15 cellular contexts compared by ENCODE assay signal in the genomic region with DNA sequence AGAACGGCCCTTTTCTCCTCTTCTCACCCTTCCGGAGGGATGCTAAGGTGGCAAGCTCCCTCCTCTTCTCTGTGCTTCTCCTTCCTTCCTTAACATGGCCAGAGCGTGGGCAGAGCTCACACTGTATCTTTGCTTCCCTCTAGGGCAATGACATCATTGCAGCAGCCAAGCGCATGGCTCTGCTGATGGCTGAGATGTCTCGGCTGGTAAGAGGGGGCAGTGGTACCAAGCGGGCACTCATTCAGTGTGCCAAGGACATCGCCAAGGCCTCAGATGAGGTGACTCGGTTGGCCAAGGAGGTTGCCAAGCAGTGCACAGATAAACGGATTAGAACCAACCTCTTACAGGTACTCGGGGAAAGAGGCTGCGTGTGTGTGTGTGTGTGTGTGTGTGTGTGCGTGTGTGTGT. TPM values are rescaled to one million over a fixed set of nuclear protein-coding genes. Genes with fewer than 3 reads are reported as not detected.
A peak's percentile ranks its signal among the peaks of the same experiment; 100 is the strongest.
DNase-seq lines count a peak whose midpoint lies in the region; ATAC-seq and TF ChIP-seq lines count a peak whose summit lies in the region.
"Had no signal": no experiment of that assay in that cellular context is flagged by ENCODE, and none has a peak within 500 bp of the region (broad histone marks: within the 10 kb centered on the region; RNA-seq: fewer than 3 reads in every experiment).

No MANE protein-coding gene starts in this region.

- H3K27me3 ChIP-seq in muscle layer of duodenum (ENCODE audit: low read depth, low read length) (no peaks in the 10 kb centered on the region), transverse colon (no peaks in the 10 kb centered on the region)
- H3K27me3 ChIP-seq: upper lobe of right lung had no signal

- H3K4me3 ChIP-seq in epithelial cell of esophagus (ENCODE audit: low read length), result no peak overlapping the region
- no peak overlapping the region for H3K4me3 ChIP-seq in muscle layer of duodenum (ENCODE audit: low read depth in 1 of 2, low read length in 2 of 2)
- no peak overlapping the region for H3K4me3 ChIP-seq in transverse colon
- H3K4me3 ChIP-seq: GM12878, SK-N-MC, upper lobe of right lung had no signal

- H3K4me3 Mint-ChIP-seq in activated naive CD8-positive, alpha-beta T cell, result no peak overlapping the region
- no peak overlapping the region for H3K4me3 Mint-ChIP-seq in activated naive CD8-positive, alpha-beta T cell treated with anti-CD3 and anti-CD28 coated beads for 36 hours
- H3K4me3 Mint-ChIP-seq: dendritic cell treated with granulocyte-macrophage colony-stimulating factor and Interleukin-4, amounts not matched to agents 40 ng/mL and 50 ng/mL, for 4 days; IgD-negative memory B cell had no signal

- 74 to 90% methylated on average over 4 to 12 of the region's 12 CpGs for WGBS in transverse colon (ENCODE audit: low coverage in 1 of 2), 2 donors

- H3K27ac ChIP-seq in muscle layer of duodenum (ENCODE audit: low read length) (peak overlapping the region; percentile 62), transverse colon (peak overlapping the region; percentile 2 to 64 (median 21))
- H3K27ac ChIP-seq: SK-N-MC, upper lobe of right lung had no signal

- H3K36me3 ChIP-seq in muscle layer of duodenum (ENCODE audit: control insufficient read depth in 1 of 2, insufficient read depth in 2 of 2, low read length in 2 of 2) (peaks cover 75 to 92% of the 10 kb centered on the region in 2 donors), transverse colon (peaks cover 0 to 82% (median 35%) of the 10 kb centered on the region in 4 donors)

- H3K27me3 Mint-ChIP-seq in activated naive CD8-positive, alpha-beta T cell, result no peaks in the 10 kb centered on the region
- no peaks in the 10 kb centered on the region for H3K27me3 Mint-ChIP-seq in activated naive CD8-positive, alpha-beta T cell treated with anti-CD3 and anti-CD28 coated beads for 36 hours
- H3K27me3 Mint-ChIP-seq: dendritic cell treated with granulocyte-macrophage colony-stimulating factor and Interleukin-4, amounts not matched to agents 40 ng/mL and 50 ng/mL, for 4 days; IgD-negative memory B cell had no signal

- H3K9me3 ChIP-seq in muscle layer of duodenum (ENCODE audit: control insufficient read depth in 1 of 2, low read length in 2 of 2), result no peaks in the 10 kb centered on the region
- no peaks in the 10 kb centered on the region for H3K9me3 ChIP-seq in transverse colon
- H3K9me3 ChIP-seq: upper lobe of right lung had no signal

- H3K36me3 Mint-ChIP-seq in activated naive CD8-positive, alpha-beta T cell, result peaks cover 19% of the 10 kb centered on the region
- H3K36me3 Mint-ChIP-seq in activated naive CD8-positive, alpha-beta T cell treated with anti-CD3 and anti-CD28 coated beads for 36 hours, result peaks cover 29% of the 10 kb centered on the region

- no peaks in the 10 kb centered on the region for H3K9me3 Mint-ChIP-seq in activated naive CD8-positive, alpha-beta T cell (ENCODE audit: low read depth)
- H3K9me3 Mint-ChIP-seq in activated naive CD8-positive, alpha-beta T cell treated with anti-CD3 and anti-CD28 coated beads for 36 hours, result no peaks in the 10 kb centered on the region
- H3K9me3 Mint-ChIP-seq: dendritic cell treated with granulocyte-macrophage colony-stimulating factor and Interleukin-4, amounts not matched to agents 40 ng/mL and 50 ng/mL, for 4 days; IgD-negative memory B cell had no signal

- peak overlapping the region; percentile 83 for H3K27ac Mint-ChIP-seq in activated naive CD8-positive, alpha-beta T cell
- H3K27ac Mint-ChIP-seq in activated naive CD8-positive, alpha-beta T cell treated with anti-CD3 and anti-CD28 coated beads for 36 hours, result no peak overlapping the region
- H3K27ac Mint-ChIP-seq: dendritic cell treated with granulocyte-macrophage colony-stimulating factor and Interleukin-4, amounts not matched to agents 40 ng/mL and 50 ng/mL, for 4 days had no signal

- in situ Hi-C loops in transverse colon (cut with MboI; ENCODE audit: low pct_ligation_motif_present in 1 of 4, low pct_unique_long_range_greater_than_20kb in 1 of 4, low sequenced_read_pairs in 3 of 4), result no loop called here

- no peak for TF ChIP-seq POLR2A in transverse colon (IDR thresholded peaks at IDR 0.05)

- TF ChIP-seq CTCF in epithelial cell of esophagus (IDR thresholded peaks at IDR 0.05; ENCODE audit: insufficient read depth, low read depth, low read length, missing control alignments) (no peak), transverse colon (IDR thresholded peaks at IDR 0.05) (no peak), GM20000 (IDR thresholded peaks at IDR 0.05; ENCODE audit: extremely low read depth, missing control alignments) (no peak)

- ATAC-seq in HG03469 (IDR thresholded peaks at IDR 0.05; ENCODE audit: unreplicated experiment), result no peak
- ATAC-seq: activated CD4-positive, CD25-positive, alpha-beta regulatory T cell treated with anti-CD3 and anti-CD28 coated beads, Interleukin-2, amount 50 U/mL, for 24 hours; GM12878; upper lobe of right lung had no signal

- TF ChIP-seq EP300 in transverse colon (IDR thresholded peaks at IDR 0.05; ENCODE audit: low read depth), result no peak

- no peak for DNase-seq in activated naive CD8-positive, alpha-beta T cell treated with anti-CD3 and anti-CD28 coated beads for 36 hours
- peak; percentile 9 for DNase-seq in epithelial cell of esophagus (ENCODE audit: low read depth)
- DNase-seq in transverse colon, result no peak
- DNase-seq in COR-L47 (lab: John Stamatoyannopoulos, UW), result no peak
- DNase-seq in GM20000 (ENCODE audit: low spot score), result no peak
- DNase-seq: DMS153, upper lobe of right lung had no signal

- H3K4me1 ChIP-seq in muscle layer of duodenum (ENCODE audit: control insufficient read depth in 1 of 2, insufficient read depth in 2 of 2, low read length in 2 of 2), result peaks cover 0 to 41% of the 10 kb centered on the region in 2 donors
- H3K4me1 ChIP-seq in transverse colon, result peaks cover 0 to 10% (median 1%) of the 10 kb centered on the region in 4 donors
- H3K4me1 ChIP-seq: upper lobe of right lung had no signal

- H3K4me1 Mint-ChIP-seq in activated naive CD8-positive, alpha-beta T cell (ENCODE audit: low read depth), result peaks cover 7% of the 10 kb centered on the region
- H3K4me1 Mint-ChIP-seq in activated naive CD8-positive, alpha-beta T cell treated with anti-CD3 and anti-CD28 coated beads for 36 hours, result peaks cover 4% of the 10 kb centered on the region

- intact Hi-C loops in transverse colon (cut with DNase I; ENCODE audit: low total_unique reads), result no loop called here

RNA-seq across cellular contexts. Expression of a gene that starts 36.6 kb away (rescaled TPM):
- total RNA-seq in activated naive CD8-positive, alpha-beta T cell treated with anti-CD3 and anti-CD28 coated beads for 36 hours, result 10 to 100 TPM; 45.4 to 46.4 TPM
- 10 to 100 TPM; 10.1 to 27.3 (median 21.3) TPM for total RNA-seq in transverse colon

RNA-seq across cellular contexts. Expression of a gene that starts 37.0 kb away (rescaled TPM):
- total RNA-seq in activated naive CD8-positive, alpha-beta T cell treated with anti-CD3 and anti-CD28 coated beads for 36 hours, result 10 to 100 TPM; 56.5 to 57.4 TPM
- 10 to 100 TPM in 3 of 4 donors, 1 to 10 TPM in 1; 6.8 to 25.2 (median 14.8) TPM for total RNA-seq in transverse colon
